In the genomic region with DNA sequence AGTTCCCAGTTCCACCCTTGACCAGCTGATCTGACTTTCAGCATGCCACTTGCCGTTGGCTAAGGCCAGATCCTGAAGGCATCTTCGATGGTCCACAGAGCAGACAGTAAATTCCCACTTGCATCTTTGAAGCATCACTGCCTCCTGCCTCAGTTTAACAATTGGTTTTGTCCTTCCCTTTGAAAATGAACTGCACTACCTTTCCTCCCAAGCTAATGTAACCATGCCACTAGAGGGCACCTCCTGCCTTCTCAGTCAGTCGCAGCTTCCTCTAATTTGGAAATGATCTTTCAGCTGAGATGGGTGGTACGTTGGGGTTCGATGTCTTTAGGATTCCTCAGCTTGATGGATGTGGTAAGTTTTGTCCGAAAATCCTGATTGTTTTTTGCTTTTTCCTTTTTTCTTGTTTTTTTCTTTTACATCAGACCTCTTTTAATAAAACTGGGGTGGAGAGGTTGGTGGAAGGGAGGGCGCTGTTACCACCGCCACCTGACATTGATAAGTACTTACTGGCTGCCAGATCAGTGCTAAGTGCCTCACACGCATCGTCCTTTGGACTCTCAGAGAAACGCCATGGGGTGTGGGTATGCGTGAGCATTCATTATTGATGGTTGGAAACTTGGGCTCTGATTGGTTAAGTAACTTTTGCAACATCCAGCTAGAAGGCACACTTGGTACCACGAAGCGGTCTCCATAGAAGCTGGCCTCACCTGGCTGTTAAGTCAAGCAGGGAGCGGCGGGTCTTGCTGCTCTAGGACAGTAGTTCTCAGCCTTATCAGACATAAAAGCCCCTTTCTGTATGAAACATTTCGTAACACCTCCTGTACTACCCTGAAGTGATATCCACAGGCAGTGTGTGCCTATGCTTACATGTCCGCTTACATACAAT, we compare ENCODE assay signal across 8 cellular contexts. TPM values are rescaled to one million over a fixed set of nuclear protein-coding genes. Genes with fewer than 3 reads are reported as not detected.
DNase-seq lines count a peak whose midpoint lies in the region; ATAC-seq and FAIRE-seq lines count a peak whose summit lies in the region.

No MANE protein-coding gene starts in this region.

- H3K4me1 Mint-ChIP-seq in effector memory CD8-positive, alpha-beta T cell (ENCODE audit: low read depth in 2 of 2) = peaks cover 6 to 9% of the 10 kb centered on the region in 2 donors

- peak overlapping the region; percentile 42 for H4K8ac ChIP-seq in mesenchymal stem cell (ENCODE audit: low read length)

- DNase-seq in GM19239 (ENCODE audit: insufficient read length, low spot score) (peak; percentile 27), NCI-H526 treated with DMSO at 0.1 percent for 48 hours (lab: John Stamatoyannopoulos, UW) (peak; percentile 65), mesenchymal stem cell (peak; percentile 60)
- DNase-seq in activated CD4-positive, alpha-beta T cell treated with anti-CD3 and anti-CD28 coated beads, Interleukin-2, amount 50 U/mL, for 4 hours = peak; percentile 45 to 50
- peak; percentile 50 to 63 (median 55) for DNase-seq in effector memory CD8-positive, alpha-beta T cell
- DNase-seq in stimulated activated CD8-positive, alpha-beta memory T cell treated with anti-CD3 and anti-CD28 coated beads, Interleukin-2, amount 100 ng/mL, for 1 hour (ENCODE audit: low read depth in 2 of 2) = peak; percentile 19 to 26

- H3K4me3 Mint-ChIP-seq in effector memory CD8-positive, alpha-beta T cell = peak overlapping the region; percentile 77 to 79

- peak; percentile 26 for ATAC-seq in HG03432 (IDR thresholded peaks at IDR 0.05; ENCODE audit: unreplicated experiment)
- peak; percentile 70 for ATAC-seq in effector memory CD8-positive, alpha-beta T cell (replicated peaks)

- H3K9me3 Mint-ChIP-seq in effector memory CD8-positive, alpha-beta T cell = no peaks in the 10 kb centered on the region

- no peak overlapping the region for H3K23ac ChIP-seq in mesenchymal stem cell (ENCODE audit: low read length in 2 of 2)

- no peak overlapping the region for H2BK120ac ChIP-seq in mesenchymal stem cell (ENCODE audit: low read depth, low read length)

- H2AFZ ChIP-seq in mesenchymal stem cell (ENCODE audit: low read depth, low read length) = peak overlapping the region; percentile 64

- H2AK5ac ChIP-seq in mesenchymal stem cell (ENCODE audit: low read length, severe bottlenecking) = no peak overlapping the region

- H3K4ac ChIP-seq in mesenchymal stem cell (ENCODE audit: low read depth in 1 of 2, low read length in 2 of 2) = no peak overlapping the region

- H3K9ac ChIP-seq in BLaER1 = peak overlapping the region; percentile 45; the same call in 1 of the 2 replicates
- peak overlapping the region; percentile 91 for H3K9ac ChIP-seq in mesenchymal stem cell (ENCODE audit: low read length)

- peak overlapping the region; percentile 54 for H3K4me3 ChIP-seq in BLaER1
- H3K4me3 ChIP-seq in mesenchymal stem cell (ENCODE audit: insufficient read depth in 1 of 2, low read depth in 1 of 2, low read length in 2 of 2) = peak overlapping the region in 1 of 2 experiments; percentile 85

- H3K9me3 ChIP-seq in BLaER1 = no peaks in the 10 kb centered on the region
- no peaks in the 10 kb centered on the region for H3K9me3 ChIP-seq in mesenchymal stem cell (ENCODE audit: control insufficient read depth, low read length)

- H2BK12ac ChIP-seq in mesenchymal stem cell (ENCODE audit: low read length in 2 of 2) = no peak overlapping the region

- H3K79me1 ChIP-seq in mesenchymal stem cell (replicated peaks; ENCODE audit: low read length, poor library complexity, severe bottlenecking) = no peaks in the 10 kb centered on the region

- H3K14ac ChIP-seq in mesenchymal stem cell (ENCODE audit: low read length in 2 of 2) = no peak overlapping the region

- H3K27me3 ChIP-seq in BLaER1 (no peaks in the 10 kb centered on the region), mesenchymal stem cell (ENCODE audit: control insufficient read depth in 1 of 2, insufficient read depth in 1 of 2, low read length in 2 of 2) (peaks cover 0 to 14% of the 10 kb centered on the region in 2 experiments)

- no peak overlapping the region for H4K91ac ChIP-seq in mesenchymal stem cell (ENCODE audit: low read length)

- no peak overlapping the region for H3K18ac ChIP-seq in mesenchymal stem cell (ENCODE audit: low read depth in 1 of 2, low read length in 2 of 2)

- no peaks in the 10 kb centered on the region for H3K36me3 ChIP-seq in BLaER1
- no peaks in the 10 kb centered on the region for H3K36me3 ChIP-seq in mesenchymal stem cell (ENCODE audit: control insufficient read depth in 1 of 2, insufficient read depth in 2 of 2, low read depth in 1 of 2, low read length in 2 of 2)

- H2BK15ac ChIP-seq in mesenchymal stem cell (ENCODE audit: low read depth, poor library complexity, severe bottlenecking) = no peak overlapping the region

- peaks cover 10 to 12% of the 10 kb centered on the region in 2 donors for H3K27me3 Mint-ChIP-seq in effector memory CD8-positive, alpha-beta T cell

- no peak overlapping the region for H2BK5ac ChIP-seq in mesenchymal stem cell (ENCODE audit: low read depth, low read length, poor library complexity, severe bottlenecking)

- FAIRE-seq in GM19239 (lab: Jason Lieb, UNC) = no peak

- 16% methylated on average over 16 of the region's 18 CpGs for WGBS in mesenchymal stem cell

- H3K27ac ChIP-seq in BLaER1 = peak overlapping the region; percentile 28; the same call in 1 of the 2 replicates
- H3K27ac ChIP-seq in mesenchymal stem cell (ENCODE audit: low read length, poor library complexity, severe bottlenecking) = no peak overlapping the region

- no peaks in the 10 kb centered on the region for H3K36me3 Mint-ChIP-seq in effector memory CD8-positive, alpha-beta T cell (ENCODE audit: insufficient read depth)

- H3K27ac Mint-ChIP-seq in effector memory CD8-positive, alpha-beta T cell = peak overlapping the region; percentile 84 to 95

- H4K20me1 ChIP-seq in BLaER1 = no peaks in the 10 kb centered on the region

- H3K4me2 ChIP-seq in BLaER1 (peak overlapping the region; percentile 83), mesenchymal stem cell (ENCODE audit: low read length, poor library complexity, severe bottlenecking) (peak overlapping the region; percentile 63)

- H3K4me1 ChIP-seq in BLaER1 (peaks cover 76% of the 10 kb centered on the region), mesenchymal stem cell (ENCODE audit: control insufficient read depth, insufficient read depth, low read depth, low read length) (peaks cover 6% of the 10 kb centered on the region)

RNA-seq across cellular contexts. Expression of gene PTTG1, which starts 16.9 kb away (rescaled TPM):
- polyA plus RNA-seq in mesenchymal stem cell (2013, experiment 1 of 2) = 41.6 TPM
- 39.5 TPM for polyA plus RNA-seq in mesenchymal stem cell (2013, experiment 2 of 2)

RNA-seq across cellular contexts. Expression of gene SLU7, which starts 19.7 kb away (rescaled TPM):
- 37.6 TPM for polyA plus RNA-seq in mesenchymal stem cell (2013, experiment 1 of 2)
- polyA plus RNA-seq in mesenchymal stem cell (2013, experiment 2 of 2) = 34.1 TPM

RNA-seq across cellular contexts. Expression of gene FAM200C, which starts 38.7 kb away (rescaled TPM):
- 1.2 TPM for polyA plus RNA-seq in mesenchymal stem cell (2013, experiment 1 of 2)
- polyA plus RNA-seq in mesenchymal stem cell (2013, experiment 2 of 2) = 1.3 TPM
